27 cellular contexts compared by ENCODE assay signal in genomic region chr6:31090275-31090972, GRCh38. TPM values are rescaled to one million over a fixed set of nuclear protein-coding genes. Genes with fewer than 3 reads are reported as not detected.
"Had no signal": no experiment of that assay in that cellular context is flagged by ENCODE, and none has a peak within 500 bp of the region (broad histone marks: within the 10 kb centered on the region; RNA-seq: fewer than 3 reads in every experiment).

No MANE protein-coding gene starts in this region.

- H3K27me3 Mint-ChIP-seq: IgD-negative memory B cell had no signal

- H3K27ac Mint-ChIP-seq: IgD-negative memory B cell had no signal

- ATAC-seq: Panc1, PC-3, Right ventricle myocardium inferior, SK-N-SH treated with all-trans-retinoic acid at 6 μM for 48 hours had no signal

- DNase-seq: Karpas-422; KG1; MG63; NCI-H1092; NCI-H1105 treated with DMSO at 0.1 percent for 48 hours; NCI-H1417 treated with DMSO at 0.1 percent for 48 hours; NCI-H146; NCI-H1694 treated with DMSO at 0.1 percent for 48 hours; NCI-H1930; NCI-H2081; NCI-H2107; NCI-H2227 treated with DMSO at 0.1 percent for 48 hours; NCI-H524; NCI-H526 treated with DMSO at 0.1 percent for 48 hours; NCI-H748 treated with DMSO at 0.1 percent for 48 hours; NK-92 treated with Interleukin-12 subunit alpha and Interleukin-12 subunit beta, amount 100 ng/mL, for 24 hours; PC-3; SHP77 treated with DMSO at 0.1 percent for 48 hours; SJCRH30 had no signal

- H3K9me3 Mint-ChIP-seq: IgD-negative memory B cell had no signal

- H3K36me3 Mint-ChIP-seq: IgD-negative memory B cell had no signal

RNA-seq across cellular contexts. Expression of gene C6orf15, which starts 22.0 kb away (rescaled TPM):
- total RNA-seq: HT1080; NCI-H460; OCI-LY7; PC-3; Right ventricle myocardium inferior; T-helper 1 cell treated with Interleukin-12 subunit alpha and Interleukin-12 subunit beta and Interleukin-4 antibody, amounts not matched to agents 30 ng/mL and 1 ng/mL, for 36 hours had no signal

RNA-seq across cellular contexts. Expression of gene PSORS1C1, which starts 24.2 kb away (rescaled TPM):
- total RNA-seq: OCI-LY7; T-helper 1 cell treated with Interleukin-12 subunit alpha and Interleukin-12 subunit beta and Interleukin-4 antibody, amounts not matched to agents 30 ng/mL and 1 ng/mL, for 36 hours had no signal

RNA-seq across cellular contexts. Expression of gene CDSN, which starts 29.8 kb away (rescaled TPM):
- total RNA-seq: HT1080; NCI-H460; OCI-LY7; Right ventricle myocardium inferior; T-helper 1 cell treated with Interleukin-12 subunit alpha and Interleukin-12 subunit beta and Interleukin-4 antibody, amounts not matched to agents 30 ng/mL and 1 ng/mL, for 36 hours had no signal

RNA-seq across cellular contexts. Expression of gene PSORS1C2, which starts 48.4 kb away (rescaled TPM):
- total RNA-seq: HT1080; NCI-H460; OCI-LY7; PC-3; Right ventricle myocardium inferior; SJCRH30; T-helper 1 cell treated with Interleukin-12 subunit alpha and Interleukin-12 subunit beta and Interleukin-4 antibody, amounts not matched to agents 30 ng/mL and 1 ng/mL, for 36 hours had no signal
